27 cellular contexts compared by ENCODE assay signal in genomic region chr7:45384499-45384898, GRCh38.
A peak's percentile ranks its signal among the peaks of the same experiment; 100 is the strongest.
DNase-seq lines count a peak whose midpoint lies in the region; ATAC-seq, FAIRE-seq and TF ChIP-seq lines count a peak whose summit lies in the region.
"Had no signal": no experiment of that assay in that cellular context is flagged by ENCODE, and none has a peak within 500 bp of the region (broad histone marks: within the 10 kb centered on the region; RNA-seq: fewer than 3 reads in every experiment).

No MANE protein-coding gene starts in this region.

- TF ChIP-seq POLR2A in HCT116 (IDR thresholded peaks at IDR 0.05; ENCODE audit: borderline replicate concordance, extremely low read depth, insufficient read depth, insufficient read length): no peak

- H4K20me1 ChIP-seq in HCT116 (ENCODE audit: insufficient read depth) (no peaks in the 10 kb centered on the region), astrocyte (ENCODE audit: insufficient read depth, low read length) (no peaks in the 10 kb centered on the region)

- H3K4me3 ChIP-seq in HCT116 (replicated peaks in 1 of 2; ENCODE audit: low read depth in 1 of 2, low read length in 2 of 2) (no peak overlapping the region), astrocyte (ENCODE audit: insufficient read depth, low read depth, low read length) (no peak overlapping the region)
- H3K4me3 ChIP-seq: esophagus muscularis mucosa, mucosa of descending colon, neural progenitor cell, smooth muscle cell, transverse colon had no signal

- 0 out of 2 replicates have a peak, but pooled peaks have one; percentile 30 for ATAC-seq in HCT116
- ATAC-seq: activated T-cell treated with anti-CD3 and anti-CD28 coated beads, Interleukin-2, amount 50 U/mL, for 72 hours; mucosa of descending colon had no signal

- H3K27ac ChIP-seq in HCT116 (ENCODE audit: low read depth, low read length) (no peak overlapping the region), astrocyte (ENCODE audit: low read depth, low read length) (no peak overlapping the region)
- H3K27ac ChIP-seq: esophagus muscularis mucosa, neural progenitor cell, transverse colon had no signal

- no peaks in the 10 kb centered on the region for H3K4me1 ChIP-seq in HCT116 (ENCODE audit: control insufficient read depth in 1 of 2, insufficient read depth in 2 of 2, low read length in 2 of 2)
- H3K4me1 ChIP-seq in astrocyte (ENCODE audit: insufficient read depth, low read length): no peaks in the 10 kb centered on the region
- H3K4me1 ChIP-seq: esophagus muscularis mucosa, neural progenitor cell, transverse colon had no signal

- peaks cover 4% of the 10 kb centered on the region for H3K27me3 Mint-ChIP-seq in astrocyte (ENCODE audit: low read depth, unreplicated experiment)
- H3K27me3 Mint-ChIP-seq: activated naive CD4-positive, alpha-beta T cell treated with anti-CD3 and anti-CD28 coated beads, Interleukin-2, amount 10 ng/mL, durations not matched to agents 7 days and 5 days; progenitor cell of endocrine pancreas had no signal

- no peaks in the 10 kb centered on the region for H3K79me2 ChIP-seq in HCT116 (ENCODE audit: insufficient read depth, low read length)
- no peaks in the 10 kb centered on the region for H3K79me2 ChIP-seq in astrocyte (ENCODE audit: insufficient read depth, low read length)

- RAD21 ChIA-PET in HCT116 (lab: Charles Lee; ENCODE audit: low non-redundant PET in 1 of 2, low total read pairs in 2 of 2, uncharacterized antibody in 2 of 2, unreplicated experiment in 2 of 2): no interaction called here

- TF ChIP-seq RAD21 in HCT116 (IDR thresholded peaks at IDR 0.05; ENCODE audit: low read depth): no peak

- no peak overlapping the region for H3K27ac Mint-ChIP-seq in astrocyte (ENCODE audit: unreplicated experiment)
- H3K27ac Mint-ChIP-seq: activated naive CD4-positive, alpha-beta T cell treated with anti-CD3 and anti-CD28 coated beads, Interleukin-2, amount 10 ng/mL, durations not matched to agents 7 days and 5 days; activated T-cell treated with anti-CD3 and anti-CD28 coated beads, Interleukin-2, amount 50 U/mL, for 72 hours; progenitor cell of endocrine pancreas; stimulated activated naive CD8-positive, alpha-beta T cell treated with anti-CD3 and anti-CD28 coated beads, Interleukin-15, Interleukin-2, amounts not matched to agents 100 ng/mL and 50 ng/mL, for 24 hours; T-helper 2 cell treated with Interferon-gamma antibody and Interleukin-4, amounts not matched to agents 5 μg/mL and 100 μg/mL, for 36 hours had no signal

- FAIRE-seq in astrocyte (lab: Jason Lieb, UNC): no peak
- FAIRE-seq: GM18507 had no signal

- H3K4me1 Mint-ChIP-seq in astrocyte (ENCODE audit: low read depth, unreplicated experiment): no peaks in the 10 kb centered on the region
- H3K4me1 Mint-ChIP-seq: activated naive CD4-positive, alpha-beta T cell treated with anti-CD3 and anti-CD28 coated beads, Interleukin-2, amount 10 ng/mL, durations not matched to agents 7 days and 5 days; neural progenitor cell had no signal

- peaks cover 4% of the 10 kb centered on the region for H3K9me3 Mint-ChIP-seq in astrocyte (ENCODE audit: unreplicated experiment)
- H3K9me3 Mint-ChIP-seq: activated naive CD4-positive, alpha-beta T cell treated with anti-CD3 and anti-CD28 coated beads, Interleukin-2, amount 10 ng/mL, durations not matched to agents 7 days and 5 days; activated T-cell treated with anti-CD3 and anti-CD28 coated beads, Interleukin-2, amount 50 U/mL, for 72 hours; stimulated activated naive CD8-positive, alpha-beta T cell treated with anti-CD3 and anti-CD28 coated beads, Interleukin-15, Interleukin-2, amounts not matched to agents 100 ng/mL and 50 ng/mL, for 24 hours; T-helper 2 cell treated with Interferon-gamma antibody and Interleukin-4, amounts not matched to agents 5 μg/mL and 100 μg/mL, for 36 hours had no signal

- H3K4me2 ChIP-seq in HCT116 (ENCODE audit: low read length) (no peak overlapping the region), astrocyte (ENCODE audit: low read length) (no peak overlapping the region)
- H3K4me2 ChIP-seq: neural progenitor cell, SK-N-SH, smooth muscle cell had no signal

- intact Hi-C loops in HCT116 (cut with micrococcal nuclease): no loop called here

- TF ChIP-seq CTCF in HCT116 (IDR thresholded peaks at IDR 0.05 in 2 of 3, conservative IDR thresholded peaks at IDR 0.05 in 1 of 3; ENCODE audit: borderline replicate concordance in 1 of 3, insufficient read depth in 1 of 3, low read depth in 2 of 3, low read length in 2 of 3): no peak
- TF ChIP-seq CTCF in astrocyte (IDR thresholded peaks at IDR 0.05; ENCODE audit: insufficient read depth, low read depth, low read length): no peak

- CTCF ChIA-PET in HCT116 (lab: Charles Lee) (no interaction called here), HEK293T (lab: Yijun Ruan, JAX) (no interaction called here)

- H2AFZ ChIP-seq in HCT116 (ENCODE audit: low read depth, low read length, poor library complexity, severe bottlenecking) (no peak overlapping the region), astrocyte (ENCODE audit: low read depth, low read length) (no peak overlapping the region)
- H2AFZ ChIP-seq: neural progenitor cell had no signal

- no peak overlapping the region for H3K9ac ChIP-seq in HCT116 (ENCODE audit: low read length)
- H3K9ac ChIP-seq in astrocyte (ENCODE audit: low read length): no peak overlapping the region
- H3K9ac ChIP-seq: neural progenitor cell, SK-N-SH had no signal

- H3K36me3 ChIP-seq in HCT116 (ENCODE audit: control insufficient read depth in 1 of 2, insufficient read depth in 2 of 2, low read length in 2 of 2) (no peaks in the 10 kb centered on the region), astrocyte (ENCODE audit: insufficient read depth, low read length) (no peaks in the 10 kb centered on the region)
- H3K36me3 ChIP-seq: esophagus muscularis mucosa, neural progenitor cell, transverse colon had no signal

- no peak overlapping the region for H3K4me3 Mint-ChIP-seq in astrocyte (ENCODE audit: unreplicated experiment)
- H3K4me3 Mint-ChIP-seq: activated naive CD4-positive, alpha-beta T cell treated with anti-CD3 and anti-CD28 coated beads, Interleukin-2, amount 10 ng/mL, durations not matched to agents 7 days and 5 days; activated T-cell treated with anti-CD3 and anti-CD28 coated beads, Interleukin-2, amount 50 U/mL, for 72 hours; neural progenitor cell; stimulated activated naive CD8-positive, alpha-beta T cell treated with anti-CD3 and anti-CD28 coated beads, Interleukin-15, Interleukin-2, amounts not matched to agents 100 ng/mL and 50 ng/mL, for 24 hours; T-helper 2 cell treated with Interferon-gamma antibody and Interleukin-4, amounts not matched to agents 5 μg/mL and 100 μg/mL, for 36 hours had no signal

- DNase-seq in D341Med (ENCODE audit: low spot score): peak; percentile 4
- no peak for DNase-seq in HCT116 (ENCODE audit: low read depth, low spot score)
- DNase-seq in astrocyte (ENCODE audit: low read depth): peak; percentile 44
- DNase-seq in kidney tubule cell (ENCODE audit: low spot score): peak; percentile 61
- no peak for DNase-seq in AML-193 (lab: John Stamatoyannopoulos, UW)
- DNase-seq in HEK293T (ENCODE audit: extremely low spot score): no peak
- DNase-seq in NCI-H2196 treated with DMSO at 0.1 percent for 48 hours (lab: John Stamatoyannopoulos, UW; ENCODE audit: unreplicated experiment): no peak
- no peak for DNase-seq in T-helper 9 cell
- DNase-seq: activated CD8-positive, alpha-beta memory T cell treated with anti-CD3 and anti-CD28 coated beads for 24 hours; activated naive CD4-positive, alpha-beta T cell treated with anti-CD3 and anti-CD28 coated beads, Interleukin-2, amount 10 ng/mL, durations not matched to agents 7 days and 5 days; activated T-cell treated with anti-CD3 and anti-CD28 coated beads, Interleukin-2, amount 50 U/mL, for 72 hours; DND-41; effector memory CD4-positive, alpha-beta T cell; mucosa of descending colon; NCI-H1105 treated with DMSO at 0.1 percent for 48 hours; NCI-H524; RPMI8226; SK-N-SH; stimulated activated CD4-positive, alpha-beta T cell treated with anti-CD3 and anti-CD28 coated beads, Interleukin-2, amount 100 ng/mL, for 48 hours; transverse colon had no signal

- POLR2A ChIA-PET in HCT116 (lab: Charles Lee): no interaction called here
- POLR2A ChIA-PET in HEK293T (lab: Yijun Ruan, JAX): no interaction called here

- peaks cover 3% of the 10 kb centered on the region; the same call in 1 of the 2 replicates for H3K27me3 ChIP-seq in HCT116 (ENCODE audit: insufficient read depth, low read length)
- H3K27me3 ChIP-seq in astrocyte (ENCODE audit: insufficient read depth, low read length): no peaks in the 10 kb centered on the region
- H3K27me3 ChIP-seq: esophagus muscularis mucosa, neural progenitor cell, transverse colon had no signal

- no peaks in the 10 kb centered on the region for H3K9me2 ChIP-seq in HCT116 (ENCODE audit: insufficient read depth)
- H3K9me2 ChIP-seq: SK-N-SH had no signal

- BruUV-seq in HCT116 (replicated peaks; lab: Mats Ljungman, UMichigan): no TSS peak

- no peaks in the 10 kb centered on the region for H3K36me3 Mint-ChIP-seq in astrocyte (ENCODE audit: low read depth, unreplicated experiment)
- H3K36me3 Mint-ChIP-seq: activated naive CD4-positive, alpha-beta T cell treated with anti-CD3 and anti-CD28 coated beads, Interleukin-2, amount 10 ng/mL, durations not matched to agents 7 days and 5 days; neural progenitor cell had no signal

- no peaks in the 10 kb centered on the region for H3K9me3 ChIP-seq in HCT116 (ENCODE audit: control insufficient read depth in 1 of 2, insufficient read depth in 1 of 2, low read depth in 1 of 2, low read length in 2 of 2)
- no peaks in the 10 kb centered on the region for H3K9me3 ChIP-seq in astrocyte (ENCODE audit: insufficient read depth, low read depth, low read length)
- H3K9me3 ChIP-seq: mucosa of descending colon, SK-N-SH, transverse colon had no signal

TF ChIP-seq in HCT116, 20 proteins besides CTCF, POLR2A, EP300 and RAD21:
- TF ChIP-seq FOSL1 (IDR thresholded peaks at IDR 0.05; ENCODE audit: low read depth) (no peak), EZH2 (IDR thresholded peaks at IDR 0.05) (no peak), MAX (IDR thresholded peaks at IDR 0.05) (no peak), CEBPB (IDR thresholded peaks at IDR 0.05; ENCODE audit: low read depth) (no peak), EZH2phosphoT487 (IDR thresholded peaks at IDR 0.05; ENCODE audit: borderline replicate concordance) (no peak)
TF ChIP-seq in HCT116: peak in this region for 0.

TF ChIP-seq in HEK293T, 16 proteins besides CTCF, POLR2A, EP300 and RAD21 (continues in another document):
- TF ChIP-seq ELF4 (IDR thresholded peaks at IDR 0.05): no peak
- no peak for TF ChIP-seq L3MBTL2 (conservative IDR thresholded peaks at IDR 0.05)
- no peak for TF ChIP-seq PKNOX1 (IDR thresholded peaks at IDR 0.05)
- TF ChIP-seq LEF1 (IDR thresholded peaks at IDR 0.05; ENCODE audit: borderline replicate concordance): no peak
- no peak for TF ChIP-seq ARNT (IDR thresholded peaks at IDR 0.05)

Comparison
In these comparisons a context has a peak if more than half of its experiments do, and no peak if none do; other contexts are left out.
1. DNase-seq: peak in D341Med (single experiment), astrocyte (single experiment) and kidney tubule cell (single experiment); none in HCT116 (single experiment), AML-193 (0 of 2), HEK293T (single experiment), NCI-H2196 treated with DMSO at 0.1 percent for 48 hours (single experiment) and T-helper 9 cell (single experiment).